In the genomic region with DNA sequence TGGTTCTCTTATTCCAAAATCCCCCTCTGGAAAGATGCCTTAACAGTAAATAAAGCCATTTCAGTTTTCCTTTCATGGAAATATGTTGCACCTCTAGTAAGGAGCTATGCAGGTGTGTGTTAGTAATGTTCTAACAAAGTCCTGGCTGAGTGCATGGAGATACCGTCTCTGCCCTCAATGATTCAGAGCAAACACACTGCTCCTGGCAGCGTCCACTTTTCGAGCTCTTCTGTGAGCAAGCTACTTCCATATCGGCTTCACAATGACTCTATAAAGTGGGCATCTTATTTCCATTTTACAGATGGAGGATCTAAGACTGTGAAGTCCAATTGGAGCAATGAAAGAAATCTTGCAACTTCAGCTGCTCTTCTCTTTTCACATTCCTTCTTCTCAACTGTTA, we compare ENCODE assay signal across 25 cellular contexts.
"Had no signal": no experiment of that assay in that cellular context is flagged by ENCODE, and none has a peak within 500 bp of the region (broad histone marks: within the 10 kb centered on the region; RNA-seq: fewer than 3 reads in every experiment).

No MANE protein-coding gene starts in this region.

- H3K27ac ChIP-seq: brain microvascular endothelial cell, coronary artery, epithelial cell of prostate, heart left ventricle, VCaP had no signal

- ATAC-seq: activated naive CD4-positive, alpha-beta T cell treated with anti-CD3 and anti-CD28 coated beads, Interleukin-2, amount 50 U/mL, for 72 hours; activated T-cell treated with anti-CD3 and anti-CD28 coated beads, Interleukin-2, amount 50 U/mL, for 72 hours; effector memory CD8-positive, alpha-beta T cell; heart left ventricle; WTC11 had no signal

- H3K4me3 ChIP-seq: coronary artery, heart left ventricle had no signal

- DNase-seq: activated CD4-positive, alpha-beta memory T cell treated with anti-CD3 and anti-CD28 coated beads, Interleukin-2, amount 10 ng/mL, durations not matched to agents 7 days and 5 days; activated CD4-positive, alpha-beta T cell treated with anti-CD3 and anti-CD28 coated beads for 1 hour; activated CD4-positive, alpha-beta T cell treated with anti-CD3 and anti-CD28 coated beads for 4 hours; activated CD4-positive, alpha-beta T cell treated with anti-CD3 and anti-CD28 coated beads, Interleukin-2, amount 10 ng/mL, durations not matched to agents 7 days and 5 days; activated CD4-positive, alpha-beta T cell treated with anti-CD3 and anti-CD28 coated beads, Interleukin-2, amount 50 U/mL, for 4 hours; activated CD8-positive, alpha-beta memory T cell treated with anti-CD3 and anti-CD28 coated beads, Interleukin-2, amount 50 U/mL, for 48 hours; activated gamma-delta T cell; activated naive CD4-positive, alpha-beta T cell; activated naive CD4-positive, alpha-beta T cell treated with anti-CD3 and anti-CD28 coated beads, Interleukin-2, amount 10 ng/mL, durations not matched to agents 7 days and 5 days; activated naive CD8-positive, alpha-beta T cell treated with anti-CD3 and anti-CD28 coated beads, Interleukin-2, amount 10 ng/mL, durations not matched to agents 7 days and 5 days; activated T-cell treated with anti-CD3 and anti-CD28 coated beads for 4 hours; activated T-cell treated with anti-CD3 and anti-CD28 coated beads, Interleukin-2, amount 50 U/mL, for 24 hours; activated T-cell treated with anti-CD3 and anti-CD28 coated beads, Interleukin-2, amount 50 U/mL, for 72 hours; brain microvascular endothelial cell; effector CD4-positive, alpha-beta T cell; effector memory CD8-positive, alpha-beta T cell; foreskin fibroblast; glutamatergic neuron; heart left ventricle; T-helper 2 cell had no signal
